ENCODE assay signal across 11 cellular contexts in genomic region chr20:41145317-41145716, GRCh38. TPM values are rescaled to one million over a fixed set of nuclear protein-coding genes. Genes with fewer than 3 reads are reported as not detected.
DNase-seq lines count a peak whose midpoint lies in the region; ATAC-seq and TF ChIP-seq lines count a peak whose summit lies in the region.
"Had no signal": no experiment of that assay in that cellular context is flagged by ENCODE, and none has a peak within 500 bp of the region (broad histone marks: within the 10 kb centered on the region; RNA-seq: fewer than 3 reads in every experiment).

No MANE protein-coding gene starts in this region.

- intact Hi-C loops in activated CD4-positive, alpha-beta T cell treated with anti-CD3 and anti-CD28 coated beads, Interleukin-2, amount 10 ng/mL, durations not matched to agents 24 days and 14 days (cut with micrococcal nuclease), result no loop called here
- intact Hi-C loops in right cardiac atrium (cut with DNase I), result no loop called here

- no peak overlapping the region for H2AK5ac ChIP-seq in mesenchymal stem cell (ENCODE audit: low read length, severe bottlenecking)

- no peak overlapping the region for H2BK5ac ChIP-seq in mesenchymal stem cell (ENCODE audit: low read depth, low read length, poor library complexity, severe bottlenecking)

- WGBS in right cardiac atrium, result 99% methylated on average over 2 of the region's 2 CpGs
- WGBS in mesenchymal stem cell, result 100% methylated on average over 1 of the region's 2 CpGs

- no peak overlapping the region for H3K4ac ChIP-seq in mesenchymal stem cell (ENCODE audit: low read depth in 1 of 2, low read length in 2 of 2)

- peak overlapping the region; percentile 63 for H3K27ac Mint-ChIP-seq in activated CD4-positive, alpha-beta T cell treated with anti-CD3 and anti-CD28 coated beads, Interleukin-2, amount 10 ng/mL, durations not matched to agents 24 days and 14 days
- peak overlapping the region; percentile 90 for H3K27ac Mint-ChIP-seq in activated CD4-positive, alpha-beta memory T cell treated with anti-CD3 and anti-CD28 coated beads, Interleukin-2, amount 10 ng/mL, durations not matched to agents 7 days and 5 days

- no peak for DNase-seq in activated CD4-positive, alpha-beta T cell treated with anti-CD3 and anti-CD28 coated beads, Interleukin-2, amount 10 ng/mL, durations not matched to agents 24 days and 14 days
- no peak for DNase-seq in activated CD4-positive, alpha-beta T cell treated with anti-CD3 and anti-CD28 coated beads for 4 hours
- no peak for DNase-seq in activated CD4-positive, alpha-beta memory T cell treated with anti-CD3 and anti-CD28 coated beads, Interleukin-2, amount 10 ng/mL, durations not matched to agents 7 days and 5 days
- no peak for DNase-seq in right cardiac atrium
- no peak for DNase-seq in coronary artery (ENCODE audit: low spot score)
- DNase-seq in mesenchymal stem cell, result no peak
- no peak for DNase-seq in NCI-H1436 (lab: John Stamatoyannopoulos, UW)
- DNase-seq: MM.1S; PC-3; stimulated activated CD4-positive, alpha-beta T cell treated with anti-CD3 and anti-CD28 coated beads, Interleukin-4, amount 100 ng/mL, for 4 hours had no signal

- POLR2A ChIA-PET in activated CD4-positive, alpha-beta memory T cell treated with anti-CD3 and anti-CD28 coated beads, Interleukin-2, amount 10 ng/mL, durations not matched to agents 7 days and 5 days (lab: Charles Lee), result interaction anchor here (1.3 to 15.2 kb wide), 2 partner anchors 10 to 11 kb away, joined by 4 to 466 read pairs; no protein-coding TSS in a partner anchor

- H2AFZ ChIP-seq in mesenchymal stem cell (ENCODE audit: low read depth, low read length), result no peak overlapping the region

- no peak for ATAC-seq in right cardiac atrium

- no peak overlapping the region for H3K14ac ChIP-seq in mesenchymal stem cell (ENCODE audit: low read length in 2 of 2)

- no peak overlapping the region for H4K8ac ChIP-seq in mesenchymal stem cell (ENCODE audit: low read length)

- no peak for TF ChIP-seq CTCF in coronary artery (IDR thresholded peaks at IDR 0.05)

- H3K9me3 Mint-ChIP-seq in activated CD4-positive, alpha-beta T cell treated with anti-CD3 and anti-CD28 coated beads, Interleukin-2, amount 10 ng/mL, durations not matched to agents 24 days and 14 days, result peaks cover 4% of the 10 kb centered on the region
- H3K9me3 Mint-ChIP-seq in activated CD4-positive, alpha-beta memory T cell treated with anti-CD3 and anti-CD28 coated beads, Interleukin-2, amount 10 ng/mL, durations not matched to agents 7 days and 5 days, result no peaks in the 10 kb centered on the region

- H3K27ac ChIP-seq in right cardiac atrium (ENCODE audit: low read length) (peak overlapping the region; percentile 69), subcutaneous abdominal adipose tissue (ENCODE audit: low read depth, low read length) (peak overlapping the region; percentile 32), coronary artery (peak overlapping the region in 1 of 2 donors; percentile 79), mesenchymal stem cell (ENCODE audit: low read length, poor library complexity, severe bottlenecking) (no peak overlapping the region)

- H3K36me3 ChIP-seq in subcutaneous abdominal adipose tissue (ENCODE audit: control insufficient read depth in 5 of 5, insufficient read depth in 5 of 5, low read length in 5 of 5), result peaks cover 0 to 4% (median 0%) of the 10 kb centered on the region in 5 donors
- H3K36me3 ChIP-seq in mesenchymal stem cell (ENCODE audit: control insufficient read depth in 1 of 2, insufficient read depth in 2 of 2, low read depth in 1 of 2, low read length in 2 of 2), result peaks cover 0 to 13% of the 10 kb centered on the region in 2 experiments

- H3K18ac ChIP-seq in mesenchymal stem cell (ENCODE audit: low read depth in 1 of 2, low read length in 2 of 2), result no peak overlapping the region

- no peak overlapping the region for H3K4me3 ChIP-seq in right cardiac atrium (ENCODE audit: low read length)
- H3K4me3 ChIP-seq in subcutaneous abdominal adipose tissue (ENCODE audit: low read depth in 1 of 5, low read length in 5 of 5), result peak overlapping the region in 1 of 5 donors; percentile 11
- no peak overlapping the region for H3K4me3 ChIP-seq in coronary artery
- no peak overlapping the region for H3K4me3 ChIP-seq in mesenchymal stem cell (ENCODE audit: insufficient read depth in 1 of 2, low read depth in 1 of 2, low read length in 2 of 2)

- H3K9ac ChIP-seq in subcutaneous abdominal adipose tissue (ENCODE audit: low read length in 5 of 5) (peak overlapping the region in 1 of 5 donors; percentile 15), mesenchymal stem cell (ENCODE audit: low read length) (no peak overlapping the region)

- CTCF ChIA-PET in activated CD4-positive, alpha-beta memory T cell treated with anti-CD3 and anti-CD28 coated beads, Interleukin-2, amount 10 ng/mL, durations not matched to agents 7 days and 5 days (lab: Charles Lee), result interaction anchor here (2.1 to 2.7 kb wide), 3 partner anchors 10 to 87 kb away, joined by 7 to 17 read pairs (median 15); no protein-coding TSS in a partner anchor

- H3K27me3 Mint-ChIP-seq in activated CD4-positive, alpha-beta T cell treated with anti-CD3 and anti-CD28 coated beads, Interleukin-2, amount 10 ng/mL, durations not matched to agents 24 days and 14 days, result no peaks in the 10 kb centered on the region
- H3K27me3 Mint-ChIP-seq in activated CD4-positive, alpha-beta memory T cell treated with anti-CD3 and anti-CD28 coated beads, Interleukin-2, amount 10 ng/mL, durations not matched to agents 7 days and 5 days, result no peaks in the 10 kb centered on the region

- H3K27me3 ChIP-seq in right cardiac atrium (ENCODE audit: control insufficient read depth, insufficient read depth) (no peaks in the 10 kb centered on the region), subcutaneous abdominal adipose tissue (ENCODE audit: control insufficient read depth in 5 of 5, insufficient read depth in 4 of 5, low read length in 5 of 5) (no peaks in the 10 kb centered on the region), mesenchymal stem cell (ENCODE audit: control insufficient read depth in 1 of 2, insufficient read depth in 1 of 2, low read length in 2 of 2) (no peaks in the 10 kb centered on the region)

- no peak overlapping the region for H2BK15ac ChIP-seq in mesenchymal stem cell (ENCODE audit: low read depth, poor library complexity, severe bottlenecking)

- H3K9me3 ChIP-seq in right cardiac atrium (ENCODE audit: control insufficient read depth, low read length) (no peaks in the 10 kb centered on the region), subcutaneous abdominal adipose tissue (ENCODE audit: control insufficient read depth in 5 of 5, low read length in 5 of 5) (no peaks in the 10 kb centered on the region), mesenchymal stem cell (ENCODE audit: control insufficient read depth, low read length) (no peaks in the 10 kb centered on the region)

- peaks cover 12% of the 10 kb centered on the region for H3K79me1 ChIP-seq in mesenchymal stem cell (replicated peaks; ENCODE audit: low read length, poor library complexity, severe bottlenecking)

- H3K23ac ChIP-seq in mesenchymal stem cell (ENCODE audit: low read length in 2 of 2), result no peak overlapping the region

- no peak overlapping the region for H2BK120ac ChIP-seq in mesenchymal stem cell (ENCODE audit: low read depth, low read length)

- H3K4me3 Mint-ChIP-seq in activated CD4-positive, alpha-beta T cell treated with anti-CD3 and anti-CD28 coated beads, Interleukin-2, amount 10 ng/mL, durations not matched to agents 24 days and 14 days, result peak overlapping the region; percentile 59
- H3K4me3 Mint-ChIP-seq in activated CD4-positive, alpha-beta memory T cell treated with anti-CD3 and anti-CD28 coated beads, Interleukin-2, amount 10 ng/mL, durations not matched to agents 7 days and 5 days, result no peak overlapping the region

- H3K4me2 ChIP-seq in mesenchymal stem cell (ENCODE audit: low read length, poor library complexity, severe bottlenecking), result no peak overlapping the region

- peaks cover 47% of the 10 kb centered on the region for H3K36me3 Mint-ChIP-seq in activated CD4-positive, alpha-beta T cell treated with anti-CD3 and anti-CD28 coated beads, Interleukin-2, amount 10 ng/mL, durations not matched to agents 24 days and 14 days (ENCODE audit: low read depth)
- peaks cover 78% of the 10 kb centered on the region for H3K36me3 Mint-ChIP-seq in activated CD4-positive, alpha-beta memory T cell treated with anti-CD3 and anti-CD28 coated beads, Interleukin-2, amount 10 ng/mL, durations not matched to agents 7 days and 5 days (ENCODE audit: low read depth)

- H3K4me1 ChIP-seq in right cardiac atrium (ENCODE audit: control insufficient read depth, insufficient read depth, low read length) (peaks cover 67% of the 10 kb centered on the region), subcutaneous abdominal adipose tissue (ENCODE audit: control insufficient read depth in 5 of 5, insufficient read depth in 5 of 5, low read length in 5 of 5) (peaks cover 31 to 99% (median 67%) of the 10 kb centered on the region in 5 donors), mesenchymal stem cell (ENCODE audit: control insufficient read depth, insufficient read depth, low read depth, low read length) (peaks cover 34% of the 10 kb centered on the region)

- peaks cover 92% of the 10 kb centered on the region for H3K4me1 Mint-ChIP-seq in activated CD4-positive, alpha-beta T cell treated with anti-CD3 and anti-CD28 coated beads, Interleukin-2, amount 10 ng/mL, durations not matched to agents 24 days and 14 days
- H3K4me1 Mint-ChIP-seq in activated CD4-positive, alpha-beta memory T cell treated with anti-CD3 and anti-CD28 coated beads, Interleukin-2, amount 10 ng/mL, durations not matched to agents 7 days and 5 days, result peaks cover 99% of the 10 kb centered on the region

- H2BK12ac ChIP-seq in mesenchymal stem cell (ENCODE audit: low read length in 2 of 2), result no peak overlapping the region

- H4K91ac ChIP-seq in mesenchymal stem cell (ENCODE audit: low read length), result no peak overlapping the region

RNA-seq across cellular contexts. Expression of gene PLCG1, which starts 8.0 kb away (rescaled TPM):
- 246 and 255 TPM in 2 replicates for total RNA-seq in activated CD4-positive, alpha-beta T cell treated with anti-CD3 and anti-CD28 coated beads, Interleukin-2, amount 10 ng/mL, durations not matched to agents 24 days and 14 days
- total RNA-seq in activated CD4-positive, alpha-beta memory T cell treated with anti-CD3 and anti-CD28 coated beads, Interleukin-2, amount 10 ng/mL, durations not matched to agents 7 days and 5 days, result 100 to 1,000 TPM; 267 to 286 TPM
- 10 to 100 TPM; 50.1 to 62.2 (median 58.3) TPM for total RNA-seq in right cardiac atrium
- 45.6 TPM for polyA plus RNA-seq in right cardiac atrium
- polyA plus RNA-seq in mesenchymal stem cell (2013, experiment 1 of 2), result 44.2 TPM
- 42.6 TPM for polyA plus RNA-seq in mesenchymal stem cell (2013, experiment 2 of 2)
